ENCODE assay signal across 16 cellular contexts in genomic region chr12:81337891-81338290, GRCh38.
DNase-seq lines count a peak whose midpoint lies in the region; ATAC-seq, FAIRE-seq and TF ChIP-seq lines count a peak whose summit lies in the region.
"Had no signal": no experiment of that assay in that cellular context is flagged by ENCODE, and none has a peak within 500 bp of the region (broad histone marks: within the 10 kb centered on the region; RNA-seq: fewer than 3 reads in every experiment).

No MANE protein-coding gene starts in this region.

- in situ Hi-C loops in HAP-1 (cut with MboI; ENCODE audit: low sequenced_read_pairs) = no loop called here

- H3K4me3 Mint-ChIP-seq in astrocyte (ENCODE audit: unreplicated experiment) = no peak overlapping the region
- no peak overlapping the region for H3K4me3 Mint-ChIP-seq in T-helper 17 cell
- H3K4me3 Mint-ChIP-seq: CD14-positive monocyte; CD8-positive, alpha-beta T cell had no signal

- H3K36me3 ChIP-seq in astrocyte (ENCODE audit: insufficient read depth, low read length) (no peaks in the 10 kb centered on the region), HAP-1 (replicated peaks) (peaks cover 7% of the 10 kb centered on the region)

- H4K20me1 ChIP-seq in astrocyte (ENCODE audit: insufficient read depth, low read length) = no peaks in the 10 kb centered on the region

- FAIRE-seq in D721Med (lab: Jason Lieb, UNC) (peak; percentile 76), astrocyte (lab: Jason Lieb, UNC) (no peak), HTR-8/SVneo (lab: Jason Lieb, UNC) (no peak)
- FAIRE-seq: GM12878, GM18507, H54 had no signal

- H2AFZ ChIP-seq in astrocyte (ENCODE audit: low read depth, low read length) = no peak overlapping the region

- ATAC-seq in GM18867 (IDR thresholded peaks at IDR 0.05; ENCODE audit: unreplicated experiment) = no peak
- no peak for ATAC-seq in T-helper 17 cell
- ATAC-seq: CD8-positive, alpha-beta T cell; GM12878 had no signal

- H3K4me3 ChIP-seq in astrocyte (ENCODE audit: insufficient read depth, low read depth, low read length) (no peak overlapping the region), fibroblast of mammary gland (ENCODE audit: control insufficient read depth, low read depth, low read length) (no peak overlapping the region), HAP-1 (no peak overlapping the region)
- H3K4me3 ChIP-seq: GM12878 had no signal

- H3K9me3 Mint-ChIP-seq in astrocyte (ENCODE audit: unreplicated experiment) = no peaks in the 10 kb centered on the region

- no peak for DNase-seq in D721Med (ENCODE audit: insufficient read length, low spot score)
- peak; percentile 44 for DNase-seq in HS-5 (ENCODE audit: low read depth)
- peak; percentile 11 for DNase-seq in astrocyte (ENCODE audit: low read depth)
- peak; percentile 7 for DNase-seq in fibroblast of mammary gland (ENCODE audit: low read depth)
- no peak for DNase-seq in HTR-8/SVneo (ENCODE audit: insufficient read length, low spot score)
- DNase-seq in HAP-1 (ENCODE audit: low spot score in 2 of 2) = no peak
- DNase-seq in T-helper 17 cell = no peak
- DNase-seq: CD8-positive, alpha-beta T cell; COR-L47; DMS53 had no signal

- TF ChIP-seq CTCF in D721Med (IDR thresholded peaks at IDR 0.05; ENCODE audit: insufficient read depth, missing control alignments) = no peak
- TF ChIP-seq CTCF in astrocyte (IDR thresholded peaks at IDR 0.05; ENCODE audit: insufficient read depth, low read depth, low read length) = no peak
- TF ChIP-seq CTCF in fibroblast of mammary gland (conservative IDR thresholded peaks at IDR 0.05; ENCODE audit: control insufficient read depth, insufficient read depth, low read depth, low read length) = no peak

- H3K36me3 Mint-ChIP-seq in astrocyte (ENCODE audit: low read depth, unreplicated experiment) = peaks cover 1% of the 10 kb centered on the region
- H3K36me3 Mint-ChIP-seq in T-helper 17 cell (ENCODE audit: low read depth) = no peaks in the 10 kb centered on the region
- H3K36me3 Mint-ChIP-seq: CD14-positive monocyte; CD8-positive, alpha-beta T cell had no signal

- no peak overlapping the region for H3K27ac Mint-ChIP-seq in astrocyte (ENCODE audit: unreplicated experiment)
- H3K27ac Mint-ChIP-seq in T-helper 17 cell = no peak overlapping the region
- H3K27ac Mint-ChIP-seq: CD14-positive monocyte; CD8-positive, alpha-beta T cell had no signal

- no peaks in the 10 kb centered on the region for H3K79me2 ChIP-seq in astrocyte (ENCODE audit: insufficient read depth, low read length)

- H3K9me3 ChIP-seq in astrocyte (ENCODE audit: insufficient read depth, low read depth, low read length) (no peaks in the 10 kb centered on the region), HAP-1 (no peaks in the 10 kb centered on the region), T-helper 17 cell (ENCODE audit: control insufficient read depth, low read length, poor library complexity, severe bottlenecking) (no peaks in the 10 kb centered on the region)

- H3K27me3 ChIP-seq in astrocyte (ENCODE audit: insufficient read depth, low read length) (no peaks in the 10 kb centered on the region), HAP-1 (ENCODE audit: low read depth) (no peaks in the 10 kb centered on the region)

- no peaks in the 10 kb centered on the region for H3K4me1 ChIP-seq in astrocyte (ENCODE audit: insufficient read depth, low read length)
- H3K4me1 ChIP-seq in HAP-1 = no peaks in the 10 kb centered on the region

- no peak overlapping the region for H3K27ac ChIP-seq in astrocyte (ENCODE audit: low read depth, low read length)
- H3K27ac ChIP-seq: 22Rv1 had no signal

- no peaks in the 10 kb centered on the region for H3K27me3 Mint-ChIP-seq in astrocyte (ENCODE audit: low read depth, unreplicated experiment)
- H3K27me3 Mint-ChIP-seq in T-helper 17 cell = no peaks in the 10 kb centered on the region

- H3K9ac ChIP-seq in astrocyte (ENCODE audit: low read length) = no peak overlapping the region

- H3K4me2 ChIP-seq in astrocyte (ENCODE audit: low read length) = no peak overlapping the region

- no peaks in the 10 kb centered on the region for H3K4me1 Mint-ChIP-seq in astrocyte (ENCODE audit: low read depth, unreplicated experiment)
- no peaks in the 10 kb centered on the region for H3K4me1 Mint-ChIP-seq in T-helper 17 cell
- H3K4me1 Mint-ChIP-seq: CD14-positive monocyte had no signal

Comparison
In these comparisons a context has a peak if more than half of its experiments do, and no peak if none do; other contexts are left out.
1. DNase-seq: peak in HS-5 (single experiment), astrocyte (single experiment) and fibroblast of mammary gland (single experiment); none in D721Med (single experiment), HTR-8/SVneo (single experiment), HAP-1 (0 of 2) and T-helper 17 cell (0 of 3).